In the genomic region with DNA sequence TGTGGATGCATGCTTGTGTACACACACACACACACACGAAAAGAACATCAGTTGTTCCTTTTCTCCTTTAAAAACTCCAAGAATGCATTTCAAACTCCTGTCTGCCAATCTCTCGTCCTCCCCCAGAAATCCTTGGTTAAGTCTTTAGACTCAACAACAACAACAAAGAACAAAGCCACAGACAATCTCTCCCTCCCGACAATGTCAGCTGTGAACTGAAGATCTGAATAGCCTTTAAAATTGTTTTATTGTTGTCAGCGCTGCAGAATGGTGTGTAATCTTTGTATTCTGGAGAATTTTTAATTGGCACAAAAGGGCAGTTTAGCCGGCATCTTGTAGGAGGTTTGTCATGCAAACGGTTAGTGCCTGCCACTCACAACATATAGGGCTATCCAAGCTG, we compare ENCODE assay signal across 26 cellular contexts.
DNase-seq lines count a peak whose midpoint lies in the region; ATAC-seq, FAIRE-seq and TF ChIP-seq lines count a peak whose summit lies in the region.
"Had no signal": no experiment of that assay in that cellular context is flagged by ENCODE, and none has a peak within 500 bp of the region (broad histone marks: within the 10 kb centered on the region; RNA-seq: fewer than 3 reads in every experiment).

No MANE protein-coding gene starts in this region.

- no peak overlapping the region for H2AFZ ChIP-seq in neural cell (ENCODE audit: low read depth, low read length)

- TF ChIP-seq CTCF in neural cell (IDR thresholded peaks at IDR 0.05; ENCODE audit: poor library complexity, severe bottlenecking) = no peak

- H3K27ac Mint-ChIP-seq in T-cell = peak overlapping the region; percentile 24 to 30
- H3K27ac Mint-ChIP-seq: activated T-helper 2 cell treated with anti-CD3 and anti-CD28 coated beads, Interferon-gamma antibody, Interleukin-2, Interleukin-4, amounts not matched to agents 10 μg/mL and 5 μg/mL and 100 μg/mL, durations not matched to agents 14 hours and 24 hours and 36 hours; natural killer cell had no signal

- no peaks in the 10 kb centered on the region for H3K27me3 Mint-ChIP-seq in T-cell
- H3K27me3 Mint-ChIP-seq: central memory CD8-positive, alpha-beta T cell; IgD-negative memory B cell had no signal

- H3K36me3 ChIP-seq in BLaER1 (peaks cover 65% of the 10 kb centered on the region), neural cell (ENCODE audit: insufficient read depth, low read length) (no peaks in the 10 kb centered on the region)
- H3K36me3 ChIP-seq: gastroesophageal sphincter, upper lobe of left lung had no signal

- ATAC-seq in T-cell (replicated peaks in 1 of 4) (no peak), HG03520 (IDR thresholded peaks at IDR 0.05; ENCODE audit: unreplicated experiment) (no peak)
- ATAC-seq: esophagus mucosa; gastroesophageal sphincter; natural killer cell; Right ventricle myocardium inferior; stimulated activated naive CD8-positive, alpha-beta T cell treated with anti-CD3 and anti-CD28 coated beads, Interleukin-15, Interleukin-2, amounts not matched to agents 100 U/mL and 50 U/mL, for 24 hours had no signal

- no peaks in the 10 kb centered on the region for H3K9me2 ChIP-seq in neural cell (ENCODE audit: insufficient read depth, low read length)

- DNase-seq in T-cell = no peak
- no peak for DNase-seq in NCI-H1417 (lab: John Stamatoyannopoulos, UW)
- DNase-seq in D341Med (ENCODE audit: low spot score) = no peak
- no peak for DNase-seq in NCI-H82 treated with DMSO at 0.1 percent for 48 hours (lab: John Stamatoyannopoulos, UW; ENCODE audit: unreplicated experiment)
- DNase-seq: activated CD4-positive, alpha-beta T cell treated with anti-CD3 and anti-CD28 coated beads for 4 hours; DMS 273 treated with DMSO at 0.1 percent for 48 hours; mesendoderm; natural killer cell; NCI-H748 treated with DMSO at 0.1 percent for 48 hours; OCI-M1; small intestine; stimulated activated CD4-positive, alpha-beta T cell treated with anti-CD3 and anti-CD28 coated beads, Interleukin-2, amount 100 ng/mL, for 48 hours; stimulated activated naive CD8-positive, alpha-beta T cell treated with anti-CD3 and anti-CD28 coated beads, Interleukin-15, Interleukin-2, amounts not matched to agents 100 U/mL and 50 U/mL, for 24 hours; upper lobe of left lung had no signal

- no peaks in the 10 kb centered on the region for H3K9me3 Mint-ChIP-seq in T-cell
- H3K9me3 Mint-ChIP-seq: activated T-helper 2 cell treated with anti-CD3 and anti-CD28 coated beads, Interferon-gamma antibody, Interleukin-2, Interleukin-4, amounts not matched to agents 10 μg/mL and 5 μg/mL and 100 μg/mL, durations not matched to agents 14 hours and 24 hours and 36 hours; central memory CD8-positive, alpha-beta T cell; IgD-negative memory B cell; natural killer cell had no signal

- no peak overlapping the region for H3K4me3 Mint-ChIP-seq in T-cell
- H3K4me3 Mint-ChIP-seq: central memory CD8-positive, alpha-beta T cell; IgD-negative memory B cell; natural killer cell had no signal

- H3K36me3 Mint-ChIP-seq in T-cell = peaks cover 27% of the 10 kb centered on the region
- H3K36me3 Mint-ChIP-seq: natural killer cell had no signal

- peaks cover 36 to 65% (median 48%) of the 10 kb centered on the region in 3 donors for H3K4me1 Mint-ChIP-seq in T-cell

- H4K20me1 ChIP-seq in BLaER1 (peaks cover 79% of the 10 kb centered on the region), neural cell (ENCODE audit: insufficient read depth) (no peaks in the 10 kb centered on the region)

- TF ChIP-seq RAD21 in neural cell (conservative IDR thresholded peaks at IDR 0.05) = no peak

- H3F3A ChIP-seq in neural cell (ENCODE audit: insufficient read depth, low read length, poor library complexity, severe bottlenecking) = peaks cover 8% of the 10 kb centered on the region

- H3K9ac ChIP-seq in BLaER1 (peak overlapping the region; percentile 64), neural cell (ENCODE audit: low read length) (peak overlapping the region; percentile 13)

- no peaks in the 10 kb centered on the region for H3K9me3 ChIP-seq in BLaER1
- H3K9me3 ChIP-seq in neural cell (ENCODE audit: low read length) = no peaks in the 10 kb centered on the region
- H3K9me3 ChIP-seq: gastroesophageal sphincter, upper lobe of left lung had no signal

- TF ChIP-seq EP300 in neural cell (conservative IDR thresholded peaks at IDR 0.05; ENCODE audit: poor library complexity, severe bottlenecking) = no peak

- FAIRE-seq in endometrium (lab: Jason Lieb, UNC) = peak; percentile 60
- FAIRE-seq: A204.1, G401.6, small intestine had no signal

- peaks cover 20% of the 10 kb centered on the region for H3K79me2 ChIP-seq in neural cell (replicated peaks; ENCODE audit: insufficient read depth, low read length)

- peak overlapping the region; percentile 87 for H3K27ac ChIP-seq in BLaER1
- H3K27ac ChIP-seq in neural cell (ENCODE audit: low read length) = peak overlapping the region; percentile 65
- H3K27ac ChIP-seq: gastroesophageal sphincter, upper lobe of left lung had no signal

- CTCF ChIA-PET in T-cell (lab: Charles Lee) = no interaction called here

- H3K27me3 ChIP-seq in BLaER1 (no peaks in the 10 kb centered on the region), neural cell (ENCODE audit: insufficient read depth, low read depth, low read length) (no peaks in the 10 kb centered on the region)
- H3K27me3 ChIP-seq: gastroesophageal sphincter, upper lobe of left lung had no signal

- H3K4me1 ChIP-seq in BLaER1 = peaks cover 100% of the 10 kb centered on the region

- H3K4me3 ChIP-seq in BLaER1 (no peak overlapping the region), neural cell (ENCODE audit: low read length) (no peak overlapping the region)
- H3K4me3 ChIP-seq: gastroesophageal sphincter, upper lobe of left lung had no signal

- POLR2A ChIA-PET in T-cell (lab: Charles Lee) = no interaction called here

- H3K4me2 ChIP-seq in BLaER1 (peak overlapping the region; percentile 85), neural cell (ENCODE audit: low read length) (peak overlapping the region; percentile 16)

TF ChIP-seq in neural cell, 6 proteins besides CTCF, POLR2A, EP300 and RAD21:
- TF ChIP-seq MXI1 (conservative IDR thresholded peaks at IDR 0.05; ENCODE audit: poor library complexity, severe bottlenecking) (no peak), SMC3 (conservative IDR thresholded peaks at IDR 0.05; ENCODE audit: poor library complexity) (no peak), TAF1 (IDR thresholded peaks at IDR 0.05; ENCODE audit: low read depth) (no peak), EZH2 (IDR thresholded peaks at IDR 0.05; ENCODE audit: borderline replicate concordance, insufficient read depth, low read length, poor library complexity, severe bottlenecking) (no peak), POLR2AphosphoS5 (IDR thresholded peaks at IDR 0.05) (no peak)
- TF ChIP-seq, protein P1, sequence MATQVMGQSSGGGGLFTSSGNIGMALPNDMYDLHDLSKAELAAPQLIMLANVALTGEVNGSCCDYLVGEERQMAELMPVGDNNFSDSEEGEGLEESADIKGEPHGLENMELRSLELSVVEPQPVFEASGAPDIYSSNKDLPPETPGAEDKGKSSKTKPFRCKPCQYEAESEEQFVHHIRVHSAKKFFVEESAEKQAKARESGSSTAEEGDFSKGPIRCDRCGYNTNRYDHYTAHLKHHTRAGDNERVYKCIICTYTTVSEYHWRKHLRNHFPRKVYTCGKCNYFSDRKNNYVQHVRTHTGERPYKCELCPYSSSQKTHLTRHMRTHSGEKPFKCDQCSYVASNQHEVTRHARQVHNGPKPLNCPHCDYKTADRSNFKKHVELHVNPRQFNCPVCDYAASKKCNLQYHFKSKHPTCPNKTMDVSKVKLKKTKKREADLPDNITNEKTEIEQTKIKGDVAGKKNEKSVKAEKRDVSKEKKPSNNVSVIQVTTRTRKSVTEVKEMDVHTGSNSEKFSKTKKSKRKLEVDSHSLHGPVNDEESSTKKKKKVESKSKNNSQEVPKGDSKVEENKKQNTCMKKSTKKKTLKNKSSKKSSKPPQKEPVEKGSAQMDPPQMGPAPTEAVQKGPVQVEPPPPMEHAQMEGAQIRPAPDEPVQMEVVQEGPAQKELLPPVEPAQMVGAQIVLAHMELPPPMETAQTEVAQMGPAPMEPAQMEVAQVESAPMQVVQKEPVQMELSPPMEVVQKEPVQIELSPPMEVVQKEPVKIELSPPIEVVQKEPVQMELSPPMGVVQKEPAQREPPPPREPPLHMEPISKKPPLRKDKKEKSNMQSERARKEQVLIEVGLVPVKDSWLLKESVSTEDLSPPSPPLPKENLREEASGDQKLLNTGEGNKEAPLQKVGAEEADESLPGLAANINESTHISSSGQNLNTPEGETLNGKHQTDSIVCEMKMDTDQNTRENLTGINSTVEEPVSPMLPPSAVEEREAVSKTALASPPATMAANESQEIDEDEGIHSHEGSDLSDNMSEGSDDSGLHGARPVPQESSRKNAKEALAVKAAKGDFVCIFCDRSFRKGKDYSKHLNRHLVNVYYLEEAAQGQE (IDR thresholded peaks at IDR 0.05; ENCODE audit: borderline replicate concordance) = no peak
